35 cellular contexts compared by ENCODE assay signal in genomic region chr12:104434129-104434528, GRCh38. TPM values are rescaled to one million over a fixed set of nuclear protein-coding genes. Genes with fewer than 3 reads are reported as not detected.
DNase-seq lines count a peak whose midpoint lies in the region; ATAC-seq, FAIRE-seq and TF ChIP-seq lines count a peak whose summit lies in the region.
"Had no signal": no experiment of that assay in that cellular context is flagged by ENCODE, and none has a peak within 500 bp of the region (broad histone marks: within the 10 kb centered on the region; RNA-seq: fewer than 3 reads in every experiment).

No MANE protein-coding gene starts in this region.

- BruUV-seq in K562 (replicated peaks; lab: Mats Ljungman, UMichigan), result no TSS peak

- intact Hi-C loops in K562 (cut with micrococcal nuclease), result no loop called here

- no peak for TF ChIP-seq EP300 in K562 (IDR thresholded peaks at IDR 0.05; ENCODE audit: low read length)

- WGBS in K562 (ENCODE audit: insufficient coverage, low coverage, missing lambda C conversion rate), result 0% methylated on average over 1 of the region's 1 CpG

- H3K4me3 ChIP-seq in HEK293 (ENCODE audit: low read depth, low read length), result no peak overlapping the region
- no peak overlapping the region for H3K4me3 ChIP-seq in K562
- H3K4me3 ChIP-seq: A549; BLaER1; BLaER1 treated with 17β-estradiol and CSF1 and Interleukin-3, amounts not matched to agents 10 nM and 100 nM had no signal

- POLR2A ChIA-PET in HEK293 (lab: Yijun Ruan, JAX), result no interaction called here
- POLR2A ChIA-PET in K562 (lab: Yijun Ruan, JAX), result interaction anchor here (0.7 to 1.3 kb wide), 3 partner anchors 9 to 147 kb away, joined by 3 to 5 read pairs (median 4); no protein-coding TSS in a partner anchor

- no peaks in the 10 kb centered on the region for H4K20me1 ChIP-seq in K562 (replicated peaks; ENCODE audit: control insufficient read depth, insufficient read depth, low read length)
- H4K20me1 ChIP-seq: BLaER1; BLaER1 treated with 17β-estradiol and CSF1 and Interleukin-3, amounts not matched to agents 10 nM and 100 nM had no signal

- CTCF ChIA-PET in HEK293 (lab: Yijun Ruan, JAX) (interaction anchor here (0.7 kb wide), 1 partner anchor 898 kb away, joined by 4 read pairs; no protein-coding TSS in a partner anchor), K562 (lab: Yijun Ruan, JAX; ENCODE audit: low intra/inter-chr PET ratio) (no interaction called here)

- no peaks in the 10 kb centered on the region for H3K9me3 Mint-ChIP-seq in activated naive CD4-positive, alpha-beta T cell treated with anti-CD3 and anti-CD28 coated beads, Interleukin-2, amount 50 U/mL, for 24 hours
- H3K9me3 Mint-ChIP-seq: CD14-positive monocyte; CD4-positive, alpha-beta memory T cell; CD4-positive, alpha-beta T cell; CD8-positive, alpha-beta memory T cell; CD8-positive, alpha-beta T cell had no signal

- H3K27me3 ChIP-seq in K562 (ENCODE audit: control insufficient read depth in 2 of 2, insufficient read depth in 2 of 2, low read length in 2 of 2), result peaks cover 3 to 26% of the 10 kb centered on the region in 2 experiments; a peak in 3 of 5 replicates
- H3K27me3 ChIP-seq: BE2C; BLaER1; BLaER1 treated with 17β-estradiol and CSF1 and Interleukin-3, amounts not matched to agents 10 nM and 100 nM had no signal

- H3K4me1 ChIP-seq in HEK293 (ENCODE audit: control insufficient read depth, insufficient read depth, low read length) (no peaks in the 10 kb centered on the region), K562 (replicated peaks in 1 of 2; ENCODE audit: control insufficient read depth in 2 of 2, insufficient read depth in 2 of 2, low read length in 2 of 2) (no peaks in the 10 kb centered on the region; a peak in 2 of 5 replicates)
- H3K4me1 ChIP-seq: A549; BLaER1; BLaER1 treated with 17β-estradiol and CSF1 and Interleukin-3, amounts not matched to agents 10 nM and 100 nM; Caco-2 had no signal

- no peak overlapping the region for H3K4me2 ChIP-seq in K562 (ENCODE audit: insufficient read depth, low read length)
- H3K4me2 ChIP-seq: A549; BLaER1; BLaER1 treated with 17β-estradiol and CSF1 and Interleukin-3, amounts not matched to agents 10 nM and 100 nM had no signal

- TF ChIP-seq CTCF in HEK293 (tag by site-specific recombination; IDR thresholded peaks at IDR 0.05) (no peak), K562 (IDR thresholded peaks at IDR 0.05 in 2 of 3, conservative IDR thresholded peaks at IDR 0.05 in 1 of 3; ENCODE audit: insufficient read depth in 2 of 3, low read depth in 1 of 3, low read length in 3 of 3) (no peak)

- no peak overlapping the region for H3K27ac ChIP-seq in HEK293 (ENCODE audit: extremely low read depth, low read depth, low read length)
- no peak overlapping the region for H3K27ac ChIP-seq in K562 (ENCODE audit: extremely low read depth, low read depth, low read length)
- H3K27ac ChIP-seq: 22Rv1; A549; BLaER1; BLaER1 treated with 17β-estradiol and CSF1 and Interleukin-3, amounts not matched to agents 10 nM and 100 nM; C4-2B had no signal

- H2AFZ ChIP-seq in K562 (ENCODE audit: low read depth, low read length), result no peak overlapping the region

- no peak for FAIRE-seq in K562 (lab: Jason Lieb, UNC)
- FAIRE-seq: A204.1, A549, D721Med had no signal

- ATAC-seq in K562, result no peak
- ATAC-seq: A549; CD8-positive, alpha-beta T cell had no signal

- no peaks in the 10 kb centered on the region for H3K79me2 ChIP-seq in K562 (ENCODE audit: control insufficient read depth, insufficient read depth, low read length)

- H3K4me3 Mint-ChIP-seq in activated naive CD4-positive, alpha-beta T cell treated with anti-CD3 and anti-CD28 coated beads, Interleukin-2, amount 50 U/mL, for 24 hours, result no peak overlapping the region
- H3K4me3 Mint-ChIP-seq: B cell; CD14-positive monocyte; CD4-positive, alpha-beta memory T cell; CD4-positive, alpha-beta T cell; CD4-positive, CD25-positive, alpha-beta regulatory T cell; CD8-positive, alpha-beta memory T cell; CD8-positive, alpha-beta T cell had no signal

- H3K27me3 Mint-ChIP-seq in activated naive CD4-positive, alpha-beta T cell treated with anti-CD3 and anti-CD28 coated beads, Interleukin-2, amount 50 U/mL, for 24 hours, result no peaks in the 10 kb centered on the region
- H3K27me3 Mint-ChIP-seq: CD4-positive, alpha-beta T cell had no signal

- H3K9ac ChIP-seq in K562 (ENCODE audit: insufficient read depth in 1 of 2, low read depth in 2 of 2, low read length in 2 of 2), result no peak overlapping the region
- H3K9ac ChIP-seq: BLaER1; BLaER1 treated with 17β-estradiol and CSF1 and Interleukin-3, amounts not matched to agents 10 nM and 100 nM had no signal

- peaks cover 5% of the 10 kb centered on the region for H3K4me1 Mint-ChIP-seq in activated naive CD4-positive, alpha-beta T cell treated with anti-CD3 and anti-CD28 coated beads, Interleukin-2, amount 50 U/mL, for 24 hours
- H3K4me1 Mint-ChIP-seq: CD14-positive monocyte had no signal

- no peaks in the 10 kb centered on the region for H3K36me3 ChIP-seq in HEK293 (ENCODE audit: control insufficient read depth in 2 of 2, insufficient read depth in 1 of 2, low read length in 2 of 2)
- H3K36me3 ChIP-seq in K562 (ENCODE audit: control insufficient read depth, insufficient read depth, low read length), result no peaks in the 10 kb centered on the region
- H3K36me3 ChIP-seq: BE2C; BLaER1; BLaER1 treated with 17β-estradiol and CSF1 and Interleukin-3, amounts not matched to agents 10 nM and 100 nM had no signal

- peak overlapping the region; percentile 9 for H3K27ac Mint-ChIP-seq in activated naive CD4-positive, alpha-beta T cell treated with anti-CD3 and anti-CD28 coated beads, Interleukin-2, amount 50 U/mL, for 24 hours
- H3K27ac Mint-ChIP-seq: B cell; CD14-positive monocyte; CD4-positive, alpha-beta memory T cell; CD4-positive, alpha-beta T cell; CD4-positive, CD25-positive, alpha-beta regulatory T cell; CD8-positive, alpha-beta T cell had no signal

- DNase-seq in activated naive CD4-positive, alpha-beta T cell treated with anti-CD3 and anti-CD28 coated beads, Interleukin-2, amount 50 U/mL, for 16 hours, result no peak
- DNase-seq in K562 (ENCODE audit: extremely low read depth in 1 of 4, low spot score in 3 of 4) (no peak), amygdala (lab: John Stamatoyannopoulos, UW) (no peak), NCI-H526 (lab: John Stamatoyannopoulos, UW) (no peak)
- DNase-seq: 8988T; ACHN; AML-193; BE2C; C1 segment of cervical spinal cord; Caco-2; Calu3; CD4-positive, alpha-beta memory T cell; CD4-positive, alpha-beta T cell; CD4-positive, CD25-positive, alpha-beta regulatory T cell; CD8-positive, alpha-beta memory T cell; CD8-positive, alpha-beta T cell; COR-L47; DMS 273 treated with DMSO at 0.1 percent for 48 hours; DMS153; DMS53; DMS79; DMS79 treated with DMSO at 0.1 percent for 48 hours; DND-41; EL had no signal

- H3K9me1 ChIP-seq in K562 (ENCODE audit: control insufficient read depth, insufficient read depth, low read length), result no peaks in the 10 kb centered on the region

- no peak for TF ChIP-seq RAD21 in K562 (CRISPR knock-in tag; conservative IDR thresholded peaks at IDR 0.05 in 1 of 2, IDR thresholded peaks at IDR 0.05 in 1 of 2)

- no peaks in the 10 kb centered on the region for H3K36me3 Mint-ChIP-seq in activated naive CD4-positive, alpha-beta T cell treated with anti-CD3 and anti-CD28 coated beads, Interleukin-2, amount 50 U/mL, for 24 hours
- H3K36me3 Mint-ChIP-seq: CD14-positive monocyte; CD4-positive, alpha-beta memory T cell; CD4-positive, CD25-positive, alpha-beta regulatory T cell; CD8-positive, alpha-beta T cell had no signal

- in situ Hi-C loops in K562 (cut with MboI), result no loop called here

- H3K9me3 ChIP-seq in HEK293 (ENCODE audit: control insufficient read depth, insufficient read depth, low read depth, low read length) (no peaks in the 10 kb centered on the region), K562 (replicated peaks; ENCODE audit: control insufficient read depth, insufficient read depth, low read depth, low read length) (no peaks in the 10 kb centered on the region)
- H3K9me3 ChIP-seq: A549; BE2C; BLaER1; BLaER1 treated with 17β-estradiol and CSF1 and Interleukin-3, amounts not matched to agents 10 nM and 100 nM; Caco-2 had no signal

- TF ChIP-seq POLR2A in K562 (conservative IDR thresholded peaks at IDR 0.05), result no peak

TF ChIP-seq in HEK293, 187 proteins besides CTCF, POLR2A, EP300 and RAD21:
- TF ChIP-seq ZNF121 (tag by site-specific recombination; IDR thresholded peaks at IDR 0.05) (0 out of 2 replicates have a peak, but pooled peaks have one; percentile 45), SP7 (tag by site-specific recombination; IDR thresholded peaks at IDR 0.05) (no peak), ZNF146 (tag by site-specific recombination; IDR thresholded peaks at IDR 0.05) (peak; percentile 57)
TF ChIP-seq in HEK293: peak in this region for 2.

TF ChIP-seq in K562, 482 proteins besides CTCF, POLR2A, EP300 and RAD21:
- TF ChIP-seq ZNF347 (CRISPR knock-in tag; IDR thresholded peaks at IDR 0.05; ENCODE audit: low read depth), result no peak
- peak; percentile 58 for TF ChIP-seq ZNF146 (CRISPR knock-in tag; IDR thresholded peaks at IDR 0.05; ENCODE audit: unreplicated experiment)
- TF ChIP-seq NUFIP1 (IDR thresholded peaks at IDR 0.05; ENCODE audit: partially characterized antibody), result no peak

RNA-seq across cellular contexts. Expression of gene CHST11, which starts 22.6 kb away (rescaled TPM):
- total RNA-seq in K562 (2011; cell fraction: chromatin; rRNA removed; ENCODE audit: low replicate concordance), result 38.5 and 49.7 TPM in 2 replicates
- total RNA-seq in K562 (2011; cell fraction: nucleolus; rRNA removed), result 28.7 and 33.4 TPM in 2 replicates
- 34.9 and 47.6 TPM in 2 replicates for total RNA-seq in K562 (2011; cell fraction: nucleoplasm; rRNA removed)
- total RNA-seq in K562 (2014; rRNA removed), result 34.3 and 37.2 TPM in 2 replicates
- total RNA-seq in K562 (2014; rRNA removed; fragmentation: Illumina TruSeq; extraction: Trizol), result 12.7 and 12.9 TPM in 2 replicates
- total RNA-seq in K562 (2015; rRNA removed; fragmentation: Illumina TruSeq; extraction: Trizol), result 15.5 and 15.6 TPM in 2 replicates
- 38.7 and 39.0 TPM in 2 replicates for total RNA-seq in K562 (2021)
- polyA plus RNA-seq in K562 (2011; rRNA removed), result 15.0 and 18.9 TPM in 2 replicates
- polyA plus RNA-seq in K562 (2011; cell fraction: cytosol; rRNA removed), result 32.2 and 49.4 TPM in 2 replicates
- polyA plus RNA-seq in K562 (2011; cell fraction: nucleus; rRNA removed), result 13.4 and 22.2 TPM in 2 replicates
- polyA plus RNA-seq in K562 (2012), result 17.7 and 39.4 TPM in 2 replicates
- polyA plus RNA-seq in K562 (2014; fragmentation: Illumina TruSeq; extraction: Trizol), result 16.4 and 18.9 TPM in 2 replicates
- 1 to 10 TPM; 2.3 to 2.9 TPM for polyA plus RNA-seq in K562 (2014; fragmentation: Nextera tagmentation; extraction: Ambion mirVana)
- 13.2 and 15.2 TPM in 2 replicates for polyA plus RNA-seq in K562 (2014; rRNA removed)
- 17.8 and 21.7 TPM in 2 replicates for polyA minus RNA-seq in K562 (2011; rRNA and poly(A)+ RNA removed)
- polyA minus RNA-seq in K562 (2011; cell fraction: cytosol; rRNA and poly(A)+ RNA removed), result 15.0 and 18.8 TPM in 2 replicates
- 16.9 and 17.0 TPM in 2 replicates for polyA minus RNA-seq in K562 (2011; cell fraction: nucleus; rRNA and poly(A)+ RNA removed)
